ENCODE assay signal across 1 cellular context in genomic region chr18:2442726-2443275, GRCh38.
A peak's percentile ranks its signal among the peaks of the same experiment; 100 is the strongest.
TF ChIP-seq lines count a peak whose summit lies in the region.

No MANE protein-coding gene starts in this region.

TF ChIP-seq in SK-N-SH, 30 proteins besides CTCF, POLR2A, EP300 and RAD21 (continued from another document):
- TF ChIP-seq, protein P1, sequence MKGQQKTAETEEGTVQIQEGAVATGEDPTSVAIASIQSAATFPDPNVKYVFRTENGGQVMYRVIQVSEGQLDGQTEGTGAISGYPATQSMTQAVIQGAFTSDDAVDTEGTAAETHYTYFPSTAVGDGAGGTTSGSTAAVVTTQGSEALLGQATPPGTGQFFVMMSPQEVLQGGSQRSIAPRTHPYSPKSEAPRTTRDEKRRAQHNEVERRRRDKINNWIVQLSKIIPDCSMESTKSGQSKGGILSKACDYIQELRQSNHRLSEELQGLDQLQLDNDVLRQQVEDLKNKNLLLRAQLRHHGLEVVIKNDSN (IDR thresholded peaks at IDR 0.05; ENCODE audit: borderline replicate concordance, low read depth) = no peak
- TF ChIP-seq MXI1 (IDR thresholded peaks at IDR 0.05; ENCODE audit: low read depth, low read length) (no peak), FOSL2 (IDR thresholded peaks at IDR 0.05; ENCODE audit: borderline replicate concordance, low read depth) (peak; percentile 44; the same call in 1 of the 2 replicates), FOXM1 (IDR thresholded peaks at IDR 0.05; ENCODE audit: low read depth) (no peak), TCF12 (IDR thresholded peaks at IDR 0.05) (peak; percentile 22; the same call in 1 of the 2 replicates), RXRA (IDR thresholded peaks at IDR 0.05; ENCODE audit: borderline replicate concordance, low read depth) (no peak), TEAD4 (IDR thresholded peaks at IDR 0.05; ENCODE audit: borderline replicate concordance, insufficient read depth) (no peak)
- TF ChIP-seq, protein P2, sequence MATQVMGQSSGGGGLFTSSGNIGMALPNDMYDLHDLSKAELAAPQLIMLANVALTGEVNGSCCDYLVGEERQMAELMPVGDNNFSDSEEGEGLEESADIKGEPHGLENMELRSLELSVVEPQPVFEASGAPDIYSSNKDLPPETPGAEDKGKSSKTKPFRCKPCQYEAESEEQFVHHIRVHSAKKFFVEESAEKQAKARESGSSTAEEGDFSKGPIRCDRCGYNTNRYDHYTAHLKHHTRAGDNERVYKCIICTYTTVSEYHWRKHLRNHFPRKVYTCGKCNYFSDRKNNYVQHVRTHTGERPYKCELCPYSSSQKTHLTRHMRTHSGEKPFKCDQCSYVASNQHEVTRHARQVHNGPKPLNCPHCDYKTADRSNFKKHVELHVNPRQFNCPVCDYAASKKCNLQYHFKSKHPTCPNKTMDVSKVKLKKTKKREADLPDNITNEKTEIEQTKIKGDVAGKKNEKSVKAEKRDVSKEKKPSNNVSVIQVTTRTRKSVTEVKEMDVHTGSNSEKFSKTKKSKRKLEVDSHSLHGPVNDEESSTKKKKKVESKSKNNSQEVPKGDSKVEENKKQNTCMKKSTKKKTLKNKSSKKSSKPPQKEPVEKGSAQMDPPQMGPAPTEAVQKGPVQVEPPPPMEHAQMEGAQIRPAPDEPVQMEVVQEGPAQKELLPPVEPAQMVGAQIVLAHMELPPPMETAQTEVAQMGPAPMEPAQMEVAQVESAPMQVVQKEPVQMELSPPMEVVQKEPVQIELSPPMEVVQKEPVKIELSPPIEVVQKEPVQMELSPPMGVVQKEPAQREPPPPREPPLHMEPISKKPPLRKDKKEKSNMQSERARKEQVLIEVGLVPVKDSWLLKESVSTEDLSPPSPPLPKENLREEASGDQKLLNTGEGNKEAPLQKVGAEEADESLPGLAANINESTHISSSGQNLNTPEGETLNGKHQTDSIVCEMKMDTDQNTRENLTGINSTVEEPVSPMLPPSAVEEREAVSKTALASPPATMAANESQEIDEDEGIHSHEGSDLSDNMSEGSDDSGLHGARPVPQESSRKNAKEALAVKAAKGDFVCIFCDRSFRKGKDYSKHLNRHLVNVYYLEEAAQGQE (IDR thresholded peaks at IDR 0.05; ENCODE audit: low read depth, low read length) = no peak
- TF ChIP-seq, protein P3, sequence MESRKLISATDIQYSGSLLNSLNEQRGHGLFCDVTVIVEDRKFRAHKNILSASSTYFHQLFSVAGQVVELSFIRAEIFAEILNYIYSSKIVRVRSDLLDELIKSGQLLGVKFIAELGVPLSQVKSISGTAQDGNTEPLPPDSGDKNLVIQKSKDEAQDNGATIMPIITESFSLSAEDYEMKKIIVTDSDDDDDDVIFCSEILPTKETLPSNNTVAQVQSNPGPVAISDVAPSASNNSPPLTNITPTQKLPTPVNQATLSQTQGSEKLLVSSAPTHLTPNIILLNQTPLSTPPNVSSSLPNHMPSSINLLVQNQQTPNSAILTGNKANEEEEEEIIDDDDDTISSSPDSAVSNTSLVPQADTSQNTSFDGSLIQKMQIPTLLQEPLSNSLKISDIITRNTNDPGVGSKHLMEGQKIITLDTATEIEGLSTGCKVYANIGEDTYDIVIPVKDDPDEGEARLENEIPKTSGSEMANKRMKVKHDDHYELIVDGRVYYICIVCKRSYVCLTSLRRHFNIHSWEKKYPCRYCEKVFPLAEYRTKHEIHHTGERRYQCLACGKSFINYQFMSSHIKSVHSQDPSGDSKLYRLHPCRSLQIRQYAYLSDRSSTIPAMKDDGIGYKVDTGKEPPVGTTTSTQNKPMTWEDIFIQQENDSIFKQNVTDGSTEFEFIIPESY (IDR thresholded peaks at IDR 0.05; ENCODE audit: borderline replicate concordance, low read depth) = no peak
TF ChIP-seq in SK-N-SH: peak in this region for 4.
